In genomic region chr9:100099722-100100042, GRCh38 we compare ENCODE assay signal across 1 cellular context.
TF ChIP-seq lines count a peak whose summit lies in the region.

No MANE protein-coding gene starts in this region.

TF ChIP-seq in GM12878, 131 proteins besides CTCF, POLR2A, EP300 and RAD21 (continued from another document):
- TF ChIP-seq MLLT1 (IDR thresholded peaks at IDR 0.05), result peak; percentile 67
- no peak for TF ChIP-seq HDAC2 (IDR thresholded peaks at IDR 0.05)
- TF ChIP-seq EED (IDR thresholded peaks at IDR 0.05; ENCODE audit: low read depth), result 0 out of 2 replicates have a peak, but pooled peaks have one; percentile 36
